Comparison of ENCODE assay signal across 26 cellular contexts in genomic region chr9:114026335-114026734, GRCh38. TPM values are rescaled to one million over a fixed set of nuclear protein-coding genes. Genes with fewer than 3 reads are reported as not detected.
DNase-seq lines count a peak whose midpoint lies in the region; ATAC-seq and TF ChIP-seq lines count a peak whose summit lies in the region.
"Had no signal": no experiment of that assay in that cellular context is flagged by ENCODE, and none has a peak within 500 bp of the region (broad histone marks: within the 10 kb centered on the region; RNA-seq: fewer than 3 reads in every experiment).

No MANE protein-coding gene starts in this region.

- in situ Hi-C loops in mammary epithelial cell (cut with MboI; ENCODE audit: low sequenced_read_pairs in 2 of 2), result no loop called here

- H3K36me3 Mint-ChIP-seq in MCF 10A (ENCODE audit: insufficient read depth, unreplicated experiment) (no peaks in the 10 kb centered on the region), endothelial cell (ENCODE audit: low read depth, unreplicated experiment) (peaks cover 50% of the 10 kb centered on the region), nephron progenitor cell (ENCODE audit: low read depth) (peaks cover 82% of the 10 kb centered on the region)

- no TSS peak for BruUV-seq in MCF 10A (replicated peaks; lab: Mats Ljungman, UMichigan)
- no TSS peak for BruUV-seq in mammary epithelial cell (replicated peaks; lab: Mats Ljungman, UMichigan)

- CTCF ChIA-PET in MCF 10A (lab: Yijun Ruan, JAX), result interaction anchor here (0.6 to 1.5 kb wide), 2 partner anchors 35 to 56 kb away, joined by 3 to 4 read pairs; no protein-coding TSS in a partner anchor
- CTCF ChIA-PET in mammary epithelial cell (lab: Charles Lee; ENCODE audit: low non-redundant PET), result no interaction called here

- H3K79me2 ChIP-seq in mammary epithelial cell (ENCODE audit: insufficient read depth, low read length), result no peaks in the 10 kb centered on the region

- peaks cover 8% of the 10 kb centered on the region for H3K36me3 ChIP-seq in mammary epithelial cell (ENCODE audit: insufficient read depth, low read length)

- H3K9me3 Mint-ChIP-seq in MCF 10A (ENCODE audit: unreplicated experiment) (peaks cover 16% of the 10 kb centered on the region), endothelial cell (ENCODE audit: unreplicated experiment) (peaks cover 7% of the 10 kb centered on the region), nephron progenitor cell (peaks cover 40% of the 10 kb centered on the region)

- H3K9me3 ChIP-seq in mammary epithelial cell (replicated peaks; ENCODE audit: insufficient read depth, low read length), result peaks cover 9% of the 10 kb centered on the region

- 100% methylated on average over 4 of the region's 4 CpGs for WGBS in mammary epithelial cell (ENCODE audit: low coverage, missing lambda C conversion rate)

- H3K9ac ChIP-seq in mammary epithelial cell (ENCODE audit: insufficient read depth, low read length), result no peak overlapping the region
- H3K9ac ChIP-seq: GM23248 had no signal

- H3K27ac Mint-ChIP-seq in MCF 10A (ENCODE audit: low read depth, unreplicated experiment) (peak overlapping the region; percentile 24), endothelial cell (ENCODE audit: unreplicated experiment) (no peak overlapping the region), nephron progenitor cell (peak overlapping the region; percentile 52)
- H3K27ac Mint-ChIP-seq: CD4-positive, alpha-beta memory T cell; HFFc6 had no signal

- no peak overlapping the region for H3K27ac ChIP-seq in mammary epithelial cell (ENCODE audit: insufficient read depth, low read depth, low read length)
- H3K27ac ChIP-seq: GM23248, HL-60, RWPE1 had no signal

- H3K27me3 Mint-ChIP-seq in MCF 10A (ENCODE audit: insufficient read depth, unreplicated experiment), result no peaks in the 10 kb centered on the region
- peaks cover 2% of the 10 kb centered on the region for H3K27me3 Mint-ChIP-seq in endothelial cell (ENCODE audit: unreplicated experiment)
- H3K27me3 Mint-ChIP-seq in nephron progenitor cell (ENCODE audit: low read depth, poor library complexity), result no peaks in the 10 kb centered on the region

- H3K4me3 ChIP-seq in mammary epithelial cell (replicated peaks in 1 of 3; ENCODE audit: insufficient read depth in 1 of 3, low read depth in 2 of 3, low read length in 3 of 3), result no peak overlapping the region
- H3K4me3 ChIP-seq: GM12878, GM23248, K562 had no signal

- no peak for ATAC-seq in left ventricle myocardium superior
- ATAC-seq: GM12878, K562 had no signal

- H4K20me1 ChIP-seq in mammary epithelial cell (ENCODE audit: insufficient read depth, low read length), result no peaks in the 10 kb centered on the region

- H3K4me3 Mint-ChIP-seq in MCF 10A (ENCODE audit: unreplicated experiment), result no peak overlapping the region
- peak overlapping the region; percentile 40 for H3K4me3 Mint-ChIP-seq in endothelial cell (ENCODE audit: unreplicated experiment)
- H3K4me3 Mint-ChIP-seq in nephron progenitor cell, result no peak overlapping the region
- H3K4me3 Mint-ChIP-seq: CD4-positive, alpha-beta memory T cell; H9; HFFc6 had no signal

- DNase-seq in MCF 10A (ENCODE audit: unreplicated experiment) (no peak), mammary epithelial cell (no peak), endothelial cell (ENCODE audit: low spot score) (no peak), nephron progenitor cell (no peak), left ventricle myocardium superior (no peak), NCI-H69 (lab: John Stamatoyannopoulos, UW) (no peak)
- DNase-seq in effector CD4-positive, alpha-beta T cell, result no peak
- DNase-seq: Caco-2; CD4-positive, alpha-beta memory T cell; DND-41; GM23248; H9; HFFc6; MM.1S; NCI-H1048; NCI-H1417 treated with DMSO at 0.1 percent for 48 hours; NCI-H187; NCI-H2107; NCI-H446 treated with DMSO at 0.1 percent for 48 hours; SIG-M5 had no signal

- H3K4me2 ChIP-seq in mammary epithelial cell (ENCODE audit: insufficient read depth, low read depth, low read length), result no peak overlapping the region

- no peaks in the 10 kb centered on the region for H3K4me1 ChIP-seq in mammary epithelial cell (ENCODE audit: insufficient read depth, low read length)

- H3K27me3 ChIP-seq in mammary epithelial cell (ENCODE audit: insufficient read depth, low read length), result no peaks in the 10 kb centered on the region

- POLR2A ChIA-PET in MCF 10A (lab: Yijun Ruan, JAX), result interaction anchor here (0.8 kb wide), 1 partner anchor 9 kb away, joined by 3 read pairs; no protein-coding TSS in a partner anchor

- no peaks in the 10 kb centered on the region for H3K4me1 Mint-ChIP-seq in MCF 10A (ENCODE audit: insufficient read depth, unreplicated experiment)
- peaks cover 17% of the 10 kb centered on the region for H3K4me1 Mint-ChIP-seq in endothelial cell (ENCODE audit: unreplicated experiment)
- H3K4me1 Mint-ChIP-seq in nephron progenitor cell, result peaks cover 17% of the 10 kb centered on the region
- H3K4me1 Mint-ChIP-seq: CD4-positive, alpha-beta memory T cell had no signal

- no peak overlapping the region for H2AFZ ChIP-seq in mammary epithelial cell (ENCODE audit: low read depth, low read length)
- H2AFZ ChIP-seq: GM23248 had no signal

- no peak for TF ChIP-seq CTCF in MCF 10A (IDR thresholded peaks at IDR 0.05; ENCODE audit: unreplicated experiment)
- TF ChIP-seq CTCF in mammary epithelial cell (conservative IDR thresholded peaks at IDR 0.05 in 1 of 2, IDR thresholded peaks at IDR 0.05 in 1 of 2; ENCODE audit: extremely low read depth in 1 of 2, insufficient read depth in 1 of 2, low read depth in 1 of 2, low read length in 2 of 2), result no peak
- no peak for TF ChIP-seq CTCF in endothelial cell (IDR thresholded peaks at IDR 0.05; ENCODE audit: unreplicated experiment)
- no peak for TF ChIP-seq CTCF in nephron progenitor cell (IDR thresholded peaks at IDR 0.05)

- intact Hi-C loops in MCF 10A (cut with micrococcal nuclease) (no loop called here), mammary epithelial cell (cut with micrococcal nuclease) (no loop called here), left ventricle myocardium superior (cut with micrococcal nuclease) (no loop called here)

- dilution Hi-C loops in mammary epithelial cell (cut with HindIII; ENCODE audit: low sequenced_read_pairs), result no loop called here

RNA-seq across cellular contexts. Expression of gene AMBP, which starts 51.8 kb away (rescaled TPM):
- not detected in 2 replicates for total RNA-seq in MCF 10A (2022)
- total RNA-seq in mammary epithelial cell, result not detected
- polyA plus RNA-seq in mammary epithelial cell, result not detected
- not detected for polyA minus RNA-seq in mammary epithelial cell
- not detected for total RNA-seq in endothelial cell (ENCODE audit: unreplicated experiment)
- total RNA-seq in left ventricle myocardium superior, result not detected
- total RNA-seq: A673; CD4-positive, alpha-beta memory T cell; GM23248; HFFc6; LHCN-M2 had no signal
- polyA plus RNA-seq: CD4-positive, alpha-beta memory T cell; GM23248; K562 had no signal
